In genomic region chr2:10947005-10947440, GRCh38 we compare ENCODE assay signal across 16 cellular contexts. TPM values are rescaled to one million over a fixed set of nuclear protein-coding genes. Genes with fewer than 3 reads are reported as not detected.
DNase-seq lines count a peak whose midpoint lies in the region; ATAC-seq and TF ChIP-seq lines count a peak whose summit lies in the region.
"Had no signal": no experiment of that assay in that cellular context is flagged by ENCODE, and none has a peak within 500 bp of the region (broad histone marks: within the 10 kb centered on the region; RNA-seq: fewer than 3 reads in every experiment).

No MANE protein-coding gene starts in this region.

- H3K36me3 ChIP-seq in GM23248 (ENCODE audit: low read depth) (no peaks in the 10 kb centered on the region), osteoblast (ENCODE audit: insufficient read depth, low read length) (no peaks in the 10 kb centered on the region), OCI-LY7 (ENCODE audit: insufficient read depth, low read length) (no peaks in the 10 kb centered on the region)
- H3K36me3 ChIP-seq in naive thymus-derived CD4-positive, alpha-beta T cell (ENCODE audit: control insufficient read depth in 2 of 3, insufficient read depth in 3 of 3, low read length in 3 of 3): no peaks in the 10 kb centered on the region
- H3K36me3 ChIP-seq: breast epithelium, Peyer's patch had no signal

- H3K9ac ChIP-seq in GM23248: no peak overlapping the region

- H3K79me2 ChIP-seq in GM23248 (ENCODE audit: insufficient read depth) (no peaks in the 10 kb centered on the region), osteoblast (ENCODE audit: insufficient read depth, low read length) (no peaks in the 10 kb centered on the region), OCI-LY7 (ENCODE audit: insufficient read depth, low read depth, low read length) (no peaks in the 10 kb centered on the region)

- ATAC-seq in naive thymus-derived CD4-positive, alpha-beta T cell: no peak

- BruUV-seq in OCI-LY7 (replicated peaks; lab: Mats Ljungman, UMichigan): no TSS peak

- H3K9me2 ChIP-seq in GM23248 (ENCODE audit: insufficient read depth): no peaks in the 10 kb centered on the region
- no peaks in the 10 kb centered on the region for H3K9me2 ChIP-seq in OCI-LY7 (ENCODE audit: insufficient read depth, low read length)

- no peaks in the 10 kb centered on the region for H3F3A ChIP-seq in GM23248 (ENCODE audit: insufficient read depth)

- peaks cover 0 to 12% (median 0%) of the 10 kb centered on the region in 11 donors for H3K9me3 Mint-ChIP-seq in naive thymus-derived CD4-positive, alpha-beta T cell
- H3K9me3 Mint-ChIP-seq: activated T-helper 2 cell treated with anti-CD3 and anti-CD28 coated beads, Interferon-gamma antibody, Interleukin-2, Interleukin-4, amounts not matched to agents 10 μg/mL and 5 μg/mL and 100 μg/mL, durations not matched to agents 14 hours and 24 hours and 36 hours had no signal

- POLR2A ChIA-PET in OCI-LY7 (lab: Charles Lee): no interaction called here
- POLR2A ChIA-PET in naive thymus-derived CD4-positive, alpha-beta T cell (lab: Charles Lee): no interaction called here

- no peak overlapping the region for H3K27ac Mint-ChIP-seq in naive thymus-derived CD4-positive, alpha-beta T cell
- H3K27ac Mint-ChIP-seq: activated T-helper 2 cell treated with anti-CD3 and anti-CD28 coated beads, Interferon-gamma antibody, Interleukin-2, Interleukin-4, amounts not matched to agents 10 μg/mL and 5 μg/mL and 100 μg/mL, durations not matched to agents 14 hours and 24 hours and 36 hours had no signal

- no peak overlapping the region for H3K4me3 Mint-ChIP-seq in naive thymus-derived CD4-positive, alpha-beta T cell

- DNase-seq in GM23248 (peak; percentile 64), RPMI7951 (ENCODE audit: low read depth) (peak; percentile 40), epithelial cell of prostate (ENCODE audit: low read depth, low spot score) (peak; percentile 85), osteoblast (ENCODE audit: insufficient read length, low spot score, missing footprints) (no peak), OCI-LY7 (ENCODE audit: low spot score) (no peak), NCI-H2029 (lab: John Stamatoyannopoulos, UW) (no peak)
- no peak for DNase-seq in naive thymus-derived CD4-positive, alpha-beta T cell
- DNase-seq: activated CD4-positive, alpha-beta T cell treated with anti-CD3 and anti-CD28 coated beads, Interleukin-2, amount 50 U/mL, for 1 hour; hippocampal formation; NCI-H446 treated with DMSO at 0.1 percent for 48 hours; Peyer's patch; T-helper 2 cell had no signal

- H3K4me1 ChIP-seq in GM23248 (ENCODE audit: insufficient read depth) (peaks cover 12% of the 10 kb centered on the region), osteoblast (ENCODE audit: insufficient read depth, low read length) (peaks cover 13% of the 10 kb centered on the region), OCI-LY7 (ENCODE audit: insufficient read depth, low read length, poor library complexity, severe bottlenecking) (no peaks in the 10 kb centered on the region)
- H3K4me1 ChIP-seq in naive thymus-derived CD4-positive, alpha-beta T cell (ENCODE audit: control insufficient read depth in 2 of 2, insufficient read depth in 2 of 2, low read length in 2 of 2): no peaks in the 10 kb centered on the region
- H3K4me1 ChIP-seq: breast epithelium, Peyer's patch had no signal

- H3K4me1 Mint-ChIP-seq in naive thymus-derived CD4-positive, alpha-beta T cell: no peaks in the 10 kb centered on the region

- H4K20me1 ChIP-seq in GM23248 (ENCODE audit: insufficient read depth) (no peaks in the 10 kb centered on the region), osteoblast (ENCODE audit: insufficient read depth, low read length) (no peaks in the 10 kb centered on the region), OCI-LY7 (ENCODE audit: insufficient read depth, low read length) (no peaks in the 10 kb centered on the region)

- TF ChIP-seq CTCF in osteoblast (IDR thresholded peaks at IDR 0.05; ENCODE audit: extremely low read depth, low read depth, low read length): no peak
- no peak for TF ChIP-seq CTCF in OCI-LY7 (conservative IDR thresholded peaks at IDR 0.05; ENCODE audit: low read length)

- H3K27me3 Mint-ChIP-seq in naive thymus-derived CD4-positive, alpha-beta T cell: peaks cover 12 to 62% (median 51%) of the 10 kb centered on the region in 5 donors

- H3K27me3 ChIP-seq in GM23248 (replicated peaks; ENCODE audit: insufficient read depth) (peaks cover 10% of the 10 kb centered on the region; the same call in 1 of the 2 replicates), osteoblast (ENCODE audit: insufficient read depth, low read length) (peaks cover 30% of the 10 kb centered on the region)
- no peaks in the 10 kb centered on the region for H3K27me3 ChIP-seq in naive thymus-derived CD4-positive, alpha-beta T cell (ENCODE audit: control insufficient read depth in 2 of 2, insufficient read depth in 2 of 2, low read length in 2 of 2)
- H3K27me3 ChIP-seq: Peyer's patch had no signal

- H3K4me3 ChIP-seq in GM23248: no peak overlapping the region
- peak overlapping the region; percentile 50 for H3K4me3 ChIP-seq in osteoblast (ENCODE audit: insufficient read depth, low read length)
- no peak overlapping the region for H3K4me3 ChIP-seq in OCI-LY7 (ENCODE audit: low read depth, low read length, poor library complexity, severe bottlenecking)
- H3K4me3 ChIP-seq in naive thymus-derived CD4-positive, alpha-beta T cell (ENCODE audit: low read length): no peak overlapping the region
- H3K4me3 ChIP-seq: breast epithelium, Peyer's patch had no signal

- H3K27ac ChIP-seq in GM23248 (no peak overlapping the region), epithelial cell of prostate (peak overlapping the region; percentile 34), osteoblast (ENCODE audit: low read depth, low read length) (no peak overlapping the region), OCI-LY7 (ENCODE audit: low read depth, low read length, poor library complexity, severe bottlenecking) (no peak overlapping the region)
- H3K27ac ChIP-seq in naive thymus-derived CD4-positive, alpha-beta T cell (ENCODE audit: low read depth, low read length): no peak overlapping the region
- H3K27ac ChIP-seq: breast epithelium, HL-60, Peyer's patch had no signal

- H3K9me3 ChIP-seq in GM23248 (ENCODE audit: low read depth): no peaks in the 10 kb centered on the region
- no peaks in the 10 kb centered on the region for H3K9me3 ChIP-seq in osteoblast (ENCODE audit: low read depth, low read length)
- no peaks in the 10 kb centered on the region for H3K9me3 ChIP-seq in OCI-LY7 (ENCODE audit: low read length)
- H3K9me3 ChIP-seq in naive thymus-derived CD4-positive, alpha-beta T cell (ENCODE audit: control insufficient read depth in 2 of 3, low read length in 3 of 3): no peaks in the 10 kb centered on the region
- H3K9me3 ChIP-seq: breast epithelium, Peyer's patch had no signal

- intact Hi-C loops in OCI-LY7 (cut with micrococcal nuclease; ENCODE audit: unreplicated experiment): no loop called here
- intact Hi-C loops in naive thymus-derived CD4-positive, alpha-beta T cell (cut with micrococcal nuclease): no loop called here

- CTCF ChIA-PET in OCI-LY7 (lab: Charles Lee; ENCODE audit: unreplicated experiment): no interaction called here
- CTCF ChIA-PET in naive thymus-derived CD4-positive, alpha-beta T cell (lab: Charles Lee): no interaction called here

- 33 to 39% methylated on average over 10 of the region's 10 CpGs for WGBS in GM23248 (ENCODE audit: low coverage in 1 of 2, low lambda C conversion rate in 2 of 2, missing lambda C conversion rate in 2 of 2), 2 experiments

- no peaks in the 10 kb centered on the region for H3K36me3 Mint-ChIP-seq in naive thymus-derived CD4-positive, alpha-beta T cell

- in situ Hi-C loops in GM23248 (cut with MboI): no loop called here

- H2AFZ ChIP-seq in GM23248: no peak overlapping the region
- peak overlapping the region; percentile 60 for H2AFZ ChIP-seq in osteoblast (ENCODE audit: low read length)
- no peak overlapping the region for H2AFZ ChIP-seq in OCI-LY7 (ENCODE audit: low read length)

- H3K4me2 ChIP-seq in GM23248 (ENCODE audit: unreplicated experiment) (peak overlapping the region; percentile 33), osteoblast (ENCODE audit: insufficient read depth, low read length) (peak overlapping the region; percentile 77), OCI-LY7 (ENCODE audit: low read length) (no peak overlapping the region)

RNA-seq across cellular contexts. Expression of gene KCNF1, which starts 35.3 kb away (rescaled TPM):
- total RNA-seq in GM23248 (2014; rRNA removed; shearing (Covaris generic)): 0.97 TPM in 1 of 2 replicates, not detected in the other
- polyA plus RNA-seq in GM23248 (2016; fragmentation: Nextera tagmentation; extraction: Ambion mirVana): 0.10 TPM in 2 replicates
- 0.49 TPM in 1 of 2 replicates, not detected in the other for total RNA-seq in RPMI7951 (2014; rRNA removed; shearing (Covaris generic))
- total RNA-seq in osteoblast (under 0.01 TPM in 1 of 2 replicates, not detected in the other), OCI-LY7 (2022) (not detected in 2 replicates)
- not detected in 2 replicates for total RNA-seq in OCI-LY7 (2014; rRNA removed; shearing (Covaris generic))
- total RNA-seq in naive thymus-derived CD4-positive, alpha-beta T cell: not detected
- not detected for polyA plus RNA-seq in naive thymus-derived CD4-positive, alpha-beta T cell
- total RNA-seq: activated T-helper 2 cell treated with anti-CD3 and anti-CD28 coated beads, Interferon-gamma antibody, Interleukin-2, Interleukin-4, amounts not matched to agents 10 μg/mL and 5 μg/mL and 100 μg/mL, durations not matched to agents 14 hours and 24 hours and 36 hours had no signal
- polyA plus RNA-seq: liver had no signal

Comparison
In these comparisons a context has a peak if more than half of its experiments do, and no peak if none do; other contexts are left out.
1. DNase-seq: peak in GM23248 (single experiment), RPMI7951 (single experiment) and epithelial cell of prostate (single experiment); none in osteoblast (single experiment), OCI-LY7 (single experiment), naive thymus-derived CD4-positive, alpha-beta T cell (0 of 9) and NCI-H2029 (single experiment).